ENCODE assay signal across 27 cellular contexts in genomic region chr6:43922423-43923375, GRCh38.
DNase-seq lines count a peak whose midpoint lies in the region; ATAC-seq and TF ChIP-seq lines count a peak whose summit lies in the region.
"Had no signal": no experiment of that assay in that cellular context is flagged by ENCODE, and none has a peak within 500 bp of the region (broad histone marks: within the 10 kb centered on the region; RNA-seq: fewer than 3 reads in every experiment).

No MANE protein-coding gene starts in this region.

- no peaks in the 10 kb centered on the region for H3K23me2 ChIP-seq in H9 (ENCODE audit: insufficient read length, low read depth, low read length, poor library complexity, severe bottlenecking)

- no peaks in the 10 kb centered on the region for H3K79me1 ChIP-seq in H9 (ENCODE audit: insufficient read depth, low read depth, low read length, poor library complexity, severe bottlenecking)

- WGBS in right lobe of liver (ENCODE audit: insufficient coverage, low coverage, low lambda C conversion rate, missing lambda C conversion rate), result 81% methylated on average over 4 of the region's 17 CpGs
- WGBS in spleen, 5 donors, result 79 to 87% (median 79%) methylated on average over 16 to 17 of the region's 17 CpGs
- WGBS in H9 (ENCODE audit: extremely low coverage, insufficient read length, low lambda C conversion rate), result no CpG with 5 or more reads among the region's 17 CpGs

- H3K14ac ChIP-seq in H9 (ENCODE audit: insufficient read depth, low read length), result no peak overlapping the region

- H3K4ac ChIP-seq in H9 (ENCODE audit: low read depth, low read length), result no peak overlapping the region

- H2BK20ac ChIP-seq in H9 (ENCODE audit: low read depth, low read length, poor library complexity, severe bottlenecking), result no peak overlapping the region

- POLR2A ChIA-PET in HEK293T (lab: Yijun Ruan, JAX), result no interaction called here

- TF ChIP-seq POLR2A in right lobe of liver (IDR thresholded peaks at IDR 0.05) (no peak), spleen (IDR thresholded peaks at IDR 0.05) (no peak)

- no peak overlapping the region for H3K56ac ChIP-seq in H9 (ENCODE audit: insufficient read length, low read depth, low read length)

- H2AK5ac ChIP-seq in H9 (ENCODE audit: insufficient read length, low read length), result no peak overlapping the region

- H3K27me3 ChIP-seq in right lobe of liver (no peaks in the 10 kb centered on the region), spleen (replicated peaks in 1 of 7) (no peaks in the 10 kb centered on the region), left ventricle myocardium inferior (ENCODE audit: low read depth) (peaks cover 7% of the 10 kb centered on the region), H9 (ENCODE audit: insufficient read depth, low read length) (no peaks in the 10 kb centered on the region)
- H3K27me3 ChIP-seq: gastroesophageal sphincter, testis, vagina had no signal

- H2BK15ac ChIP-seq in H9 (ENCODE audit: low read depth, low read length), result no peak overlapping the region

- H4K20me1 ChIP-seq in H9 (ENCODE audit: control insufficient read depth, insufficient read depth, insufficient read length), result no peaks in the 10 kb centered on the region

- no peak overlapping the region for H2BK5ac ChIP-seq in H9 (ENCODE audit: insufficient read length, low read length)

- H3K27me3 Mint-ChIP-seq in H9 (ENCODE audit: low read depth), result no peaks in the 10 kb centered on the region; the same call in 1 of the 2 replicates
- H3K27me3 Mint-ChIP-seq: CD4-positive, alpha-beta T cell had no signal

- H3K27ac ChIP-seq in right lobe of liver, result peak overlapping the region in 2 of 3 donors; percentile 40 to 55
- H3K27ac ChIP-seq in spleen, result peak overlapping the region in 2 of 8 donors; percentile 29 to 39
- H3K27ac ChIP-seq in left ventricle myocardium inferior (replicated peaks), result no peak overlapping the region
- no peak overlapping the region for H3K27ac ChIP-seq in H9 (ENCODE audit: insufficient read length, low read depth, low read length)
- H3K27ac ChIP-seq: gastroesophageal sphincter, parathyroid adenoma, testis, vagina had no signal

- H3K27ac Mint-ChIP-seq in H9, result peak overlapping the region in 1 of 3 experiments; percentile 75; a peak in 1 of 7 replicates
- H3K27ac Mint-ChIP-seq: activated naive CD8-positive, alpha-beta T cell treated with anti-CD3 and anti-CD28 coated beads, Interleukin-2, amount 10 ng/mL, durations not matched to agents 7 days and 5 days; CD4-positive, alpha-beta T cell; nephron; T-helper 2 cell treated with Interferon-gamma antibody and Interleukin-4, amounts not matched to agents 5 μg/mL and 100 μg/mL, for 36 hours had no signal

- no peak overlapping the region for H3K9ac ChIP-seq in H9 (ENCODE audit: extremely low read depth, insufficient read length, low read length)
- H3K9ac ChIP-seq: parathyroid adenoma had no signal

- no peak overlapping the region for H4K5ac ChIP-seq in H9 (ENCODE audit: insufficient read length, low read depth, low read length)

- intact Hi-C loops in right lobe of liver (cut with DNase I) (no loop called here), spleen (cut with DNase I; ENCODE audit: low total_unique reads) (no loop called here), left ventricle myocardium inferior (cut with micrococcal nuclease) (no loop called here)

- no peaks in the 10 kb centered on the region for H3K79me2 ChIP-seq in H9 (ENCODE audit: insufficient read depth, low read length)
- H3K79me2 ChIP-seq: parathyroid adenoma had no signal

- no peak overlapping the region for H4K91ac ChIP-seq in H9 (ENCODE audit: insufficient read length, low read depth, low read length)

- CTCF ChIA-PET in HEK293T (lab: Yijun Ruan, JAX), result interaction anchor here (0.6 kb wide), 1 partner anchor 962 kb away, joined by 3 read pairs; no protein-coding TSS in a partner anchor

- no peak overlapping the region for H3K18ac ChIP-seq in H9 (ENCODE audit: insufficient read length, low read depth, low read length)

- H3T11ph ChIP-seq in H9 (ENCODE audit: low read length), result no peak overlapping the region

- no peaks in the 10 kb centered on the region for H3K9me3 ChIP-seq in right lobe of liver
- no peaks in the 10 kb centered on the region for H3K9me3 ChIP-seq in spleen
- no peaks in the 10 kb centered on the region for H3K9me3 ChIP-seq in left ventricle myocardium inferior (replicated peaks)
- no peaks in the 10 kb centered on the region for H3K9me3 ChIP-seq in H9 (ENCODE audit: control insufficient read depth, low read depth, low read length)
- H3K9me3 ChIP-seq: gastroesophageal sphincter, testis, vagina had no signal

- TF ChIP-seq CTCF in right lobe of liver (IDR thresholded peaks at IDR 0.05) (no peak), spleen (IDR thresholded peaks at IDR 0.05 in 8 of 11, conservative IDR thresholded peaks at IDR 0.05 in 3 of 11) (no peak), left ventricle myocardium inferior (IDR thresholded peaks at IDR 0.05; ENCODE audit: borderline replicate concordance) (no peak), H9 (conservative IDR thresholded peaks at IDR 0.05) (no peak)

- no peak overlapping the region for H2AFZ ChIP-seq in H9 (ENCODE audit: low read length)
- H2AFZ ChIP-seq: parathyroid adenoma had no signal

- ATAC-seq in right lobe of liver (no peak), GM19395 (IDR thresholded peaks at IDR 0.05; ENCODE audit: unreplicated experiment) (no peak)
- ATAC-seq: gastroesophageal sphincter, right cardiac atrium had no signal

- peaks cover 17 to 26% of the 10 kb centered on the region in 2 experiments for H3K4me1 Mint-ChIP-seq in H9

- H3K4me3 ChIP-seq in right lobe of liver (no peak overlapping the region), spleen (no peak overlapping the region), left ventricle myocardium inferior (no peak overlapping the region)
- H3K4me3 ChIP-seq: gastroesophageal sphincter, testis, vagina had no signal

- H3K36me3 ChIP-seq in right lobe of liver (no peaks in the 10 kb centered on the region), spleen (no peaks in the 10 kb centered on the region), left ventricle myocardium inferior (no peaks in the 10 kb centered on the region)
- H3K36me3 ChIP-seq: gastroesophageal sphincter, vagina had no signal

- H3K4me1 ChIP-seq in right lobe of liver (peaks cover 0 to 55% (median 26%) of the 10 kb centered on the region in 4 donors), spleen (peaks cover 0 to 42% (median 28%) of the 10 kb centered on the region in 6 donors), left ventricle myocardium inferior (no peaks in the 10 kb centered on the region), H9 (ENCODE audit: insufficient read depth, low read length) (no peaks in the 10 kb centered on the region)
- H3K4me1 ChIP-seq: gastroesophageal sphincter had no signal

- no peaks in the 10 kb centered on the region for H3K36me3 Mint-ChIP-seq in H9 (ENCODE audit: insufficient read depth in 1 of 3, low read depth in 3 of 3)
- H3K36me3 Mint-ChIP-seq: activated naive CD8-positive, alpha-beta T cell treated with anti-CD3 and anti-CD28 coated beads, Interleukin-2, amount 10 ng/mL, durations not matched to agents 7 days and 5 days had no signal

- no peaks in the 10 kb centered on the region for H3K9me3 Mint-ChIP-seq in H9
- H3K9me3 Mint-ChIP-seq: activated naive CD8-positive, alpha-beta T cell treated with anti-CD3 and anti-CD28 coated beads, Interleukin-2, amount 10 ng/mL, durations not matched to agents 7 days and 5 days; CD4-positive, alpha-beta T cell; nephron; T-helper 2 cell treated with Interferon-gamma antibody and Interleukin-4, amounts not matched to agents 5 μg/mL and 100 μg/mL, for 36 hours had no signal

- H2BK12ac ChIP-seq in H9 (ENCODE audit: insufficient read length, low read depth, low read length), result no peak overlapping the region

- H4K8ac ChIP-seq in H9 (replicated peaks; ENCODE audit: insufficient read length, low read depth, low read length), result no peak overlapping the region

- no peak overlapping the region for H3K23ac ChIP-seq in H9 (ENCODE audit: insufficient read length, low read depth, low read length)

- no peak for DNase-seq in HEK293T (ENCODE audit: extremely low spot score)
- DNase-seq in UCSD-AML1 (lab: John Stamatoyannopoulos, UW; ENCODE audit: unreplicated experiment), result peak; percentile 34
- DNase-seq in right lobe of liver, result peak in 2 of 3 donors; percentile 15 to 41
- peak; percentile 66 for DNase-seq in spleen
- no peak for DNase-seq in left ventricle myocardium inferior
- no peak for DNase-seq in H9
- no peak for DNase-seq in activated T-cell treated with anti-CD3 and anti-CD28 coated beads, Interleukin-2, amount 50 U/mL, for 1 hour
- DNase-seq: activated CD4-positive, alpha-beta T cell treated with anti-CD3 and anti-CD28 coated beads for 4 hours; activated effector memory CD4-positive, alpha-beta T cell treated with anti-CD3 and anti-CD28 coated beads, Interleukin-2, amount 50 U/mL, for 16 hours; activated naive CD8-positive, alpha-beta T cell treated with anti-CD3 and anti-CD28 coated beads, Interleukin-2, amount 10 ng/mL, durations not matched to agents 7 days and 5 days; activated T-cell treated with anti-CD3 and anti-CD28 coated beads for 4 hours; CD4-positive, alpha-beta T cell; central memory CD4-positive, alpha-beta T cell; hippocampal formation; midbrain; NCI-H1105 treated with DMSO at 0.1 percent for 48 hours; NCI-H2029; NCI-H2227 treated with DMSO at 0.1 percent for 48 hours; NCI-H69; testis had no signal

- no peak overlapping the region for H2BK120ac ChIP-seq in H9 (ENCODE audit: low read depth, low read length, poor library complexity, severe bottlenecking)

- H3K4me2 ChIP-seq in H9 (ENCODE audit: insufficient read depth, insufficient read length, low read length), result no peak overlapping the region

- H3K4me3 Mint-ChIP-seq in H9, result no peak overlapping the region
- H3K4me3 Mint-ChIP-seq: activated naive CD8-positive, alpha-beta T cell treated with anti-CD3 and anti-CD28 coated beads, Interleukin-2, amount 10 ng/mL, durations not matched to agents 7 days and 5 days; CD4-positive, alpha-beta T cell; nephron; T-helper 2 cell treated with Interferon-gamma antibody and Interleukin-4, amounts not matched to agents 5 μg/mL and 100 μg/mL, for 36 hours had no signal

TF ChIP-seq in HEK293T, 16 proteins besides CTCF, POLR2A, EP300 and RAD21:
- TF ChIP-seq TARDBP (IDR thresholded peaks at IDR 0.05) (no peak), L3MBTL2 (conservative IDR thresholded peaks at IDR 0.05) (no peak), PKNOX1 (IDR thresholded peaks at IDR 0.05) (peak; percentile 19; the same call in 1 of the 2 replicates), SUZ12 (IDR thresholded peaks at IDR 0.05) (no peak)

Comparison
In these comparisons a context has a peak if more than half of its experiments do, and no peak if none do; other contexts are left out.
1. DNase-seq: peak in UCSD-AML1 (single experiment), right lobe of liver (2 of 3) and spleen (single experiment); none in HEK293T (single experiment), left ventricle myocardium inferior (single experiment), H9 (single experiment) and activated T-cell treated with anti-CD3 and anti-CD28 coated beads, Interleukin-2, amount 50 U/mL, for 1 hour (single experiment).
2. H3K27ac ChIP-seq: peak in right lobe of liver (2 of 3); none in left ventricle myocardium inferior (single experiment) and H9 (single experiment).